In the genomic region with DNA sequence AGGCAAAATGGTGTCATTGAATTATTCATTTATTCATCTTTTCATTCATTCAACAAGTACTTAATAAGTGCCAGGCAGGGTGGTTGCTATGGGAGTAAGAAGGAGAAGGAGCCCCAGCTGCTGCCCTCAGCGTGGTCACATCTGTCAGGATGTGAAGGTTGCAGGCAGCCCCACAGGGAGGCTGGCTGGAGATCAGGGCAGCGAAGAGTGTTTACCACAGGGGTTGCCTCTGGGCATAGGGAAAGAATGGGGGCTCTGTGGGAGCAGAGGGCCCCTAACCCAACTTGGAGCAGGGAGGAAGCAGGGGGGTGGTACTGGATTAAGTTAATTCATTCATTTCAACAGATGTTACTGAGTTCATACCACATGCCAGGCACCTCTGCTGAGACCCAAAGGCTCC, we compare ENCODE assay signal across 24 cellular contexts. TPM values are rescaled to one million over a fixed set of nuclear protein-coding genes. Genes with fewer than 3 reads are reported as not detected.
DNase-seq lines count a peak whose midpoint lies in the region; ATAC-seq lines count a peak whose summit lies in the region.
"Had no signal": no experiment of that assay in that cellular context is flagged by ENCODE, and none has a peak within 500 bp of the region (broad histone marks: within the 10 kb centered on the region; RNA-seq: fewer than 3 reads in every experiment).

No MANE protein-coding gene starts in this region.

- peak overlapping the region; percentile 58 for H3K27ac Mint-ChIP-seq in activated CD4-positive, alpha-beta T cell treated with anti-CD3 and anti-CD28 coated beads, Interleukin-2, amount 10 ng/mL, durations not matched to agents 7 days and 5 days
- no peak overlapping the region for H3K27ac Mint-ChIP-seq in activated CD4-positive, alpha-beta T cell treated with anti-CD3 and anti-CD28 coated beads, Interleukin-2, amount 10 ng/mL, durations not matched to agents 24 days and 14 days
- H3K27ac Mint-ChIP-seq in dendritic cell treated with granulocyte-macrophage colony-stimulating factor and Interleukin-4, amounts not matched to agents 40 ng/mL and 50 ng/mL, for 4 days: peak overlapping the region; percentile 54
- peak overlapping the region; percentile 41 for H3K27ac Mint-ChIP-seq in stimulated activated effector memory CD8-positive, alpha-beta T cell treated with anti-CD3 and anti-CD28 coated beads, Interleukin-12 subunit alpha, Interleukin-12 subunit beta, amount 100 ng/mL, for 72 hours
- H3K27ac Mint-ChIP-seq: activated naive CD4-positive, alpha-beta T cell treated with anti-CD3 and anti-CD28 coated beads, Interleukin-2, amount 50 U/mL, for 24 hours; activated T-helper 2 cell treated with anti-CD3 and anti-CD28 coated beads, Interferon-gamma antibody, Interleukin-2, Interleukin-4, amounts not matched to agents 10 μg/mL and 5 μg/mL and 100 μg/mL, durations not matched to agents 14 hours and 24 hours and 36 hours; CD4-positive, alpha-beta T cell; HFFc6; stimulated activated naive CD8-positive, alpha-beta T cell treated with anti-CD3 and anti-CD28 coated beads, Interleukin-15, Interleukin-2, amounts not matched to agents 100 ng/mL and 50 ng/mL, for 24 hours had no signal

- no peaks in the 10 kb centered on the region for H3K9me3 Mint-ChIP-seq in activated CD4-positive, alpha-beta T cell treated with anti-CD3 and anti-CD28 coated beads, Interleukin-2, amount 10 ng/mL, durations not matched to agents 7 days and 5 days
- H3K9me3 Mint-ChIP-seq in activated CD4-positive, alpha-beta T cell treated with anti-CD3 and anti-CD28 coated beads, Interleukin-2, amount 10 ng/mL, durations not matched to agents 24 days and 14 days: no peaks in the 10 kb centered on the region
- H3K9me3 Mint-ChIP-seq in dendritic cell treated with granulocyte-macrophage colony-stimulating factor and Interleukin-4, amounts not matched to agents 40 ng/mL and 50 ng/mL, for 4 days: no peaks in the 10 kb centered on the region
- H3K9me3 Mint-ChIP-seq in stimulated activated effector memory CD8-positive, alpha-beta T cell treated with anti-CD3 and anti-CD28 coated beads, Interleukin-12 subunit alpha, Interleukin-12 subunit beta, amount 100 ng/mL, for 72 hours: no peaks in the 10 kb centered on the region
- H3K9me3 Mint-ChIP-seq: activated naive CD4-positive, alpha-beta T cell treated with anti-CD3 and anti-CD28 coated beads, Interleukin-2, amount 50 U/mL, for 24 hours; activated T-helper 2 cell treated with anti-CD3 and anti-CD28 coated beads, Interferon-gamma antibody, Interleukin-2, Interleukin-4, amounts not matched to agents 10 μg/mL and 5 μg/mL and 100 μg/mL, durations not matched to agents 14 hours and 24 hours and 36 hours; CD4-positive, alpha-beta T cell; HFFc6; stimulated activated naive CD8-positive, alpha-beta T cell treated with anti-CD3 and anti-CD28 coated beads, Interleukin-15, Interleukin-2, amounts not matched to agents 100 ng/mL and 50 ng/mL, for 24 hours had no signal

- no peak overlapping the region for H3K4me3 Mint-ChIP-seq in activated CD4-positive, alpha-beta T cell treated with anti-CD3 and anti-CD28 coated beads, Interleukin-2, amount 10 ng/mL, durations not matched to agents 7 days and 5 days
- no peak overlapping the region for H3K4me3 Mint-ChIP-seq in activated CD4-positive, alpha-beta T cell treated with anti-CD3 and anti-CD28 coated beads, Interleukin-2, amount 10 ng/mL, durations not matched to agents 24 days and 14 days
- no peak overlapping the region for H3K4me3 Mint-ChIP-seq in dendritic cell treated with granulocyte-macrophage colony-stimulating factor and Interleukin-4, amounts not matched to agents 40 ng/mL and 50 ng/mL, for 4 days
- H3K4me3 Mint-ChIP-seq in stimulated activated effector memory CD8-positive, alpha-beta T cell treated with anti-CD3 and anti-CD28 coated beads, Interleukin-12 subunit alpha, Interleukin-12 subunit beta, amount 100 ng/mL, for 72 hours: no peak overlapping the region
- H3K4me3 Mint-ChIP-seq: activated naive CD4-positive, alpha-beta T cell treated with anti-CD3 and anti-CD28 coated beads, Interleukin-2, amount 50 U/mL, for 24 hours; HFFc6; stimulated activated naive CD8-positive, alpha-beta T cell treated with anti-CD3 and anti-CD28 coated beads, Interleukin-15, Interleukin-2, amounts not matched to agents 100 ng/mL and 50 ng/mL, for 24 hours had no signal

- H3K36me3 Mint-ChIP-seq in activated CD4-positive, alpha-beta T cell treated with anti-CD3 and anti-CD28 coated beads, Interleukin-2, amount 10 ng/mL, durations not matched to agents 7 days and 5 days (ENCODE audit: low read depth): no peaks in the 10 kb centered on the region
- H3K36me3 Mint-ChIP-seq in activated CD4-positive, alpha-beta T cell treated with anti-CD3 and anti-CD28 coated beads, Interleukin-2, amount 10 ng/mL, durations not matched to agents 24 days and 14 days (ENCODE audit: low read depth): no peaks in the 10 kb centered on the region
- H3K36me3 Mint-ChIP-seq in dendritic cell treated with granulocyte-macrophage colony-stimulating factor and Interleukin-4, amounts not matched to agents 40 ng/mL and 50 ng/mL, for 4 days (ENCODE audit: low read depth): no peaks in the 10 kb centered on the region
- H3K36me3 Mint-ChIP-seq in stimulated activated effector memory CD8-positive, alpha-beta T cell treated with anti-CD3 and anti-CD28 coated beads, Interleukin-12 subunit alpha, Interleukin-12 subunit beta, amount 100 ng/mL, for 72 hours: no peaks in the 10 kb centered on the region
- H3K36me3 Mint-ChIP-seq: activated naive CD4-positive, alpha-beta T cell treated with anti-CD3 and anti-CD28 coated beads, Interleukin-2, amount 50 U/mL, for 24 hours had no signal

- intact Hi-C loops in activated CD4-positive, alpha-beta T cell treated with anti-CD3 and anti-CD28 coated beads, Interleukin-2, amount 10 ng/mL, durations not matched to agents 24 days and 14 days (cut with micrococcal nuclease): no loop called here
- intact Hi-C loops in dendritic cell treated with granulocyte-macrophage colony-stimulating factor and Interleukin-4, amounts not matched to agents 40 ng/mL and 50 ng/mL, for 4 days (cut with micrococcal nuclease): no loop called here

- DNase-seq in activated CD4-positive, alpha-beta T cell treated with anti-CD3 and anti-CD28 coated beads, Interleukin-2, amount 10 ng/mL, durations not matched to agents 7 days and 5 days: no peak
- no peak for DNase-seq in activated CD4-positive, alpha-beta T cell treated with anti-CD3 and anti-CD28 coated beads, Interleukin-2, amount 10 ng/mL, durations not matched to agents 24 days and 14 days
- DNase-seq in NCI-H69 (lab: John Stamatoyannopoulos, UW): peak; percentile 64
- DNase-seq in stimulated activated effector memory CD8-positive, alpha-beta T cell treated with anti-CD3 and anti-CD28 coated beads, Interleukin-12 subunit alpha, Interleukin-12 subunit beta, amount 100 ng/mL, for 72 hours (ENCODE audit: low spot score in 2 of 2): no peak
- no peak for DNase-seq in C1 segment of cervical spinal cord (lab: John Stamatoyannopoulos, UW)
- no peak for DNase-seq in EL
- DNase-seq: CD4-positive, alpha-beta T cell; colonic mucosa; effector memory CD4-positive, alpha-beta T cell; foreskin fibroblast; GF-D8; HFFc6; KG1; left colon; MM.1S; NCI-H446; nucleus accumbens; T-helper 9 cell; thyroid gland had no signal

- CTCF ChIA-PET in activated CD4-positive, alpha-beta T cell treated with anti-CD3 and anti-CD28 coated beads, Interleukin-2, amount 10 ng/mL, durations not matched to agents 7 days and 5 days (lab: Charles Lee): interaction anchor here (0.6 to 3.2 kb wide), 3 partner anchors 9 to 17 kb away, joined by 3 to 21 read pairs (median 5); partner anchors contain the start of gene RNF14

- POLR2A ChIA-PET in activated CD4-positive, alpha-beta T cell treated with anti-CD3 and anti-CD28 coated beads, Interleukin-2, amount 10 ng/mL, durations not matched to agents 7 days and 5 days (lab: Charles Lee): no interaction called here

- no peak for ATAC-seq in stimulated activated effector memory CD8-positive, alpha-beta T cell treated with anti-CD3 and anti-CD28 coated beads, Interleukin-12 subunit alpha, Interleukin-12 subunit beta, amount 100 ng/mL, for 72 hours
- ATAC-seq in GM19452 (IDR thresholded peaks at IDR 0.05; ENCODE audit: unreplicated experiment): no peak
- ATAC-seq: left colon had no signal

- peaks cover 30% of the 10 kb centered on the region for H3K4me1 Mint-ChIP-seq in activated CD4-positive, alpha-beta T cell treated with anti-CD3 and anti-CD28 coated beads, Interleukin-2, amount 10 ng/mL, durations not matched to agents 7 days and 5 days
- H3K4me1 Mint-ChIP-seq in activated CD4-positive, alpha-beta T cell treated with anti-CD3 and anti-CD28 coated beads, Interleukin-2, amount 10 ng/mL, durations not matched to agents 24 days and 14 days: peaks cover 20% of the 10 kb centered on the region
- peaks cover 65% of the 10 kb centered on the region for H3K4me1 Mint-ChIP-seq in dendritic cell treated with granulocyte-macrophage colony-stimulating factor and Interleukin-4, amounts not matched to agents 40 ng/mL and 50 ng/mL, for 4 days (ENCODE audit: low read depth)
- peaks cover 13% of the 10 kb centered on the region for H3K4me1 Mint-ChIP-seq in stimulated activated effector memory CD8-positive, alpha-beta T cell treated with anti-CD3 and anti-CD28 coated beads, Interleukin-12 subunit alpha, Interleukin-12 subunit beta, amount 100 ng/mL, for 72 hours

- H3K27me3 Mint-ChIP-seq in activated CD4-positive, alpha-beta T cell treated with anti-CD3 and anti-CD28 coated beads, Interleukin-2, amount 10 ng/mL, durations not matched to agents 7 days and 5 days: no peaks in the 10 kb centered on the region
- no peaks in the 10 kb centered on the region for H3K27me3 Mint-ChIP-seq in activated CD4-positive, alpha-beta T cell treated with anti-CD3 and anti-CD28 coated beads, Interleukin-2, amount 10 ng/mL, durations not matched to agents 24 days and 14 days
- peaks cover 8% of the 10 kb centered on the region for H3K27me3 Mint-ChIP-seq in dendritic cell treated with granulocyte-macrophage colony-stimulating factor and Interleukin-4, amounts not matched to agents 40 ng/mL and 50 ng/mL, for 4 days
- H3K27me3 Mint-ChIP-seq: activated naive CD4-positive, alpha-beta T cell treated with anti-CD3 and anti-CD28 coated beads, Interleukin-2, amount 50 U/mL, for 24 hours; CD4-positive, alpha-beta T cell; stimulated activated naive CD8-positive, alpha-beta T cell treated with anti-CD3 and anti-CD28 coated beads, Interleukin-15, Interleukin-2, amounts not matched to agents 100 ng/mL and 50 ng/mL, for 24 hours had no signal

RNA-seq across cellular contexts. Expression of gene PCDH12, which starts 6.0 kb away (rescaled TPM):
- under 1 TPM; 0.73 to 0.82 TPM for total RNA-seq in activated CD4-positive, alpha-beta T cell treated with anti-CD3 and anti-CD28 coated beads, Interleukin-2, amount 10 ng/mL, durations not matched to agents 7 days and 5 days
- 1.8 and 2.2 TPM in 2 replicates for total RNA-seq in activated CD4-positive, alpha-beta T cell treated with anti-CD3 and anti-CD28 coated beads, Interleukin-2, amount 10 ng/mL, durations not matched to agents 24 days and 14 days
- total RNA-seq: CD4-positive, alpha-beta T cell had no signal

RNA-seq across cellular contexts. Expression of gene RNF14, which starts 16.9 kb away (rescaled TPM):
- 10 to 100 TPM; 28.8 to 33.7 TPM for total RNA-seq in activated CD4-positive, alpha-beta T cell treated with anti-CD3 and anti-CD28 coated beads, Interleukin-2, amount 10 ng/mL, durations not matched to agents 7 days and 5 days
- total RNA-seq in activated CD4-positive, alpha-beta T cell treated with anti-CD3 and anti-CD28 coated beads, Interleukin-2, amount 10 ng/mL, durations not matched to agents 24 days and 14 days: 28.8 and 32.2 TPM in 2 replicates

RNA-seq across cellular contexts. Expression of gene DELE1, which starts 28.4 kb away (rescaled TPM):
- total RNA-seq in activated CD4-positive, alpha-beta T cell treated with anti-CD3 and anti-CD28 coated beads, Interleukin-2, amount 10 ng/mL, durations not matched to agents 7 days and 5 days: 10 to 100 TPM; 71.5 to 72.1 TPM
- 66.7 and 72.0 TPM in 2 replicates for total RNA-seq in activated CD4-positive, alpha-beta T cell treated with anti-CD3 and anti-CD28 coated beads, Interleukin-2, amount 10 ng/mL, durations not matched to agents 24 days and 14 days
